ENCODE assay signal across 1 cellular context in the genomic region with DNA sequence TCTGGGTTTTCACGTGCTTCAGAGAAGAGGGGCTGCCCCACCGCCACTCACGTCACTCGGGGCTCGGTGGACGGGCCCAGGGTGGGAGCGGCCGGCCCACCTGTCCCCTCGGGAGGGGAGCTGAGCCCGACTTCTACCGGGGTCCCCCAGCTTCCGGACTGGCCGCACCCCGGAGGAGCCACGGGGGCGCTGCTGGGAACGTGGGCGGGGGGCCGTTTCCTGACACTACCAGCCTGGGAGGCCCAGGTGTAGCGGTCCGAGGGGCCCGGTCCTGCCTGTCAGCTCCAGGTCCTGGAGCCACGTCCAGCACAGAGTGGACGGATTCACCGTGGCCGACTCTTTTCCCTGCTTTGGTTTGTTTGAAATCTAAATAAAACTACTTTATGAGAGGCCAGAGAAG.
A peak's percentile ranks its signal among the peaks of the same experiment; 100 is the strongest.
TF ChIP-seq lines count a peak whose summit lies in the region.

No MANE protein-coding gene starts in this region.

TF ChIP-seq in K562, 482 proteins besides CTCF, POLR2A, EP300 and RAD21:
- TF ChIP-seq HNRNPK (IDR thresholded peaks at IDR 0.05; ENCODE audit: low read depth, low read length, poor library complexity, severe bottlenecking) (no peak), RBFOX2 (IDR thresholded peaks at IDR 0.05; ENCODE audit: low read depth, low read length) (peak; percentile 30; the same call in 1 of the 2 replicates)
